18 cellular contexts compared by ENCODE assay signal in genomic region chr20:41168281-41169183, GRCh38. TPM values are rescaled to one million over a fixed set of nuclear protein-coding genes. Genes with fewer than 3 reads are reported as not detected.
DNase-seq lines count a peak whose midpoint lies in the region; ATAC-seq and FAIRE-seq lines count a peak whose summit lies in the region.
"Had no signal": no experiment of that assay in that cellular context is flagged by ENCODE, and none has a peak within 500 bp of the region (broad histone marks: within the 10 kb centered on the region; RNA-seq: fewer than 3 reads in every experiment).

No MANE protein-coding gene starts in this region.

- FAIRE-seq in HTR-8/SVneo (lab: Jason Lieb, UNC) = peak; percentile 87

- H3K36me3 ChIP-seq in BLaER1 treated with 17β-estradiol and CSF1 and Interleukin-3, amounts not matched to agents 10 nM and 100 nM = peaks cover 75 to 99% (median 91%) of the 10 kb centered on the region in 11 experiments

- H3K9me3 ChIP-seq in BLaER1 treated with 17β-estradiol and CSF1 and Interleukin-3, amounts not matched to agents 10 nM and 100 nM (replicated peaks in 1 of 11) = no peaks in the 10 kb centered on the region

- H3K27me3 ChIP-seq in BLaER1 treated with 17β-estradiol and CSF1 and Interleukin-3, amounts not matched to agents 10 nM and 100 nM = peaks cover 54 to 77% (median 67%) of the 10 kb centered on the region in 11 experiments

- H3K4me3 ChIP-seq in BLaER1 treated with 17β-estradiol and CSF1 and Interleukin-3, amounts not matched to agents 10 nM and 100 nM = no peak overlapping the region
- H3K4me3 ChIP-seq: smooth muscle cell had no signal

- H4K20me1 ChIP-seq in BLaER1 treated with 17β-estradiol and CSF1 and Interleukin-3, amounts not matched to agents 10 nM and 100 nM = peaks cover 9 to 100% (median 100%) of the 10 kb centered on the region in 11 experiments; a peak in 20 of 22 replicates

- H3K4me2 ChIP-seq in BLaER1 treated with 17β-estradiol and CSF1 and Interleukin-3, amounts not matched to agents 10 nM and 100 nM = peak overlapping the region; percentile 35 to 65 (median 50)
- H3K4me2 ChIP-seq: smooth muscle cell had no signal

- peaks cover 9 to 27% (median 23%) of the 10 kb centered on the region in 10 experiments for H3K4me1 ChIP-seq in BLaER1 treated with 17β-estradiol and CSF1 and Interleukin-3, amounts not matched to agents 10 nM and 100 nM
- H3K4me1 ChIP-seq: parathyroid adenoma had no signal

- peak overlapping the region; percentile 68 for H3K27ac Mint-ChIP-seq in activated naive CD8-positive, alpha-beta T cell treated with anti-CD3 and anti-CD28 coated beads, Interleukin-2, amount 10 ng/mL, durations not matched to agents 7 days and 5 days
- H3K27ac Mint-ChIP-seq in naive thymus-derived CD8-positive, alpha-beta T cell = peak overlapping the region; percentile 24 to 94 (median 84)
- H3K27ac Mint-ChIP-seq: stimulated activated naive B cell treated with anti-CD40 and anti-IgM and Interleukin-4, amounts not matched to agents 10 μg/mL and 1 μg/mL and 100 μg/mL, for 72 hours had no signal

- H3K9me3 Mint-ChIP-seq in activated naive CD8-positive, alpha-beta T cell treated with anti-CD3 and anti-CD28 coated beads, Interleukin-2, amount 10 ng/mL, durations not matched to agents 7 days and 5 days = no peaks in the 10 kb centered on the region
- H3K9me3 Mint-ChIP-seq in naive thymus-derived CD8-positive, alpha-beta T cell = no peaks in the 10 kb centered on the region
- H3K9me3 Mint-ChIP-seq: activated CD4-positive, alpha-beta T cell treated with anti-CD3 and anti-CD28 coated beads, Interleukin-2, amount 10 ng/mL, durations not matched to agents 7 days and 5 days; stimulated activated naive B cell treated with anti-CD40 and anti-IgM and Interleukin-4, amounts not matched to agents 10 μg/mL and 1 μg/mL and 100 μg/mL, for 72 hours had no signal

- POLR2A ChIA-PET in activated naive CD8-positive, alpha-beta T cell treated with anti-CD3 and anti-CD28 coated beads, Interleukin-2, amount 10 ng/mL, durations not matched to agents 7 days and 5 days (lab: Charles Lee) = interaction anchor here (1.2 to 5.4 kb wide), 2 partner anchors 10 to 30 kb away, joined by 3 to 36 read pairs; no protein-coding TSS in a partner anchor
- POLR2A ChIA-PET in naive thymus-derived CD8-positive, alpha-beta T cell (lab: Charles Lee) = interaction anchor here (0.8 to 22.6 kb wide), 3 partner anchors 12 to 37 kb away, joined by 3 to 734 read pairs (median 83); partner anchors contain the start of gene PLCG1

- no peak overlapping the region for H3K4me3 Mint-ChIP-seq in activated naive CD8-positive, alpha-beta T cell treated with anti-CD3 and anti-CD28 coated beads, Interleukin-2, amount 10 ng/mL, durations not matched to agents 7 days and 5 days
- no peak overlapping the region for H3K4me3 Mint-ChIP-seq in naive thymus-derived CD8-positive, alpha-beta T cell
- H3K4me3 Mint-ChIP-seq: activated CD4-positive, alpha-beta T cell treated with anti-CD3 and anti-CD28 coated beads, Interleukin-2, amount 10 ng/mL, durations not matched to agents 7 days and 5 days; stimulated activated naive B cell treated with anti-CD40 and anti-IgM and Interleukin-4, amounts not matched to agents 10 μg/mL and 1 μg/mL and 100 μg/mL, for 72 hours had no signal

- H3K27ac ChIP-seq in BLaER1 treated with 17β-estradiol and CSF1 and Interleukin-3, amounts not matched to agents 10 nM and 100 nM = no peak overlapping the region
- H3K27ac ChIP-seq: HL-60, parathyroid adenoma had no signal

- no peak for ATAC-seq in activated naive CD8-positive, alpha-beta T cell treated with anti-CD3 and anti-CD28 coated beads, Interleukin-2, amount 10 ng/mL, durations not matched to agents 7 days and 5 days (ENCODE audit: low read depth)
- no peak for ATAC-seq in naive thymus-derived CD8-positive, alpha-beta T cell
- ATAC-seq: left lobe of liver had no signal

- peak overlapping the region in 3 of 11 experiments; percentile 1 to 59 (median 23); a peak in 3 of 22 replicates for H3K9ac ChIP-seq in BLaER1 treated with 17β-estradiol and CSF1 and Interleukin-3, amounts not matched to agents 10 nM and 100 nM
- H3K9ac ChIP-seq: parathyroid adenoma had no signal

- H3K36me3 Mint-ChIP-seq in activated naive CD8-positive, alpha-beta T cell treated with anti-CD3 and anti-CD28 coated beads, Interleukin-2, amount 10 ng/mL, durations not matched to agents 7 days and 5 days = peaks cover 52% of the 10 kb centered on the region
- H3K36me3 Mint-ChIP-seq in naive thymus-derived CD8-positive, alpha-beta T cell = peaks cover 6 to 98% (median 32%) of the 10 kb centered on the region in 3 donors

- peaks cover 55% of the 10 kb centered on the region for H3K4me1 Mint-ChIP-seq in activated naive CD8-positive, alpha-beta T cell treated with anti-CD3 and anti-CD28 coated beads, Interleukin-2, amount 10 ng/mL, durations not matched to agents 7 days and 5 days
- peaks cover 38 to 77% (median 58%) of the 10 kb centered on the region in 4 donors for H3K4me1 Mint-ChIP-seq in naive thymus-derived CD8-positive, alpha-beta T cell

- no peaks in the 10 kb centered on the region for H3K27me3 Mint-ChIP-seq in activated naive CD8-positive, alpha-beta T cell treated with anti-CD3 and anti-CD28 coated beads, Interleukin-2, amount 10 ng/mL, durations not matched to agents 7 days and 5 days
- peaks cover 0 to 2% (median 0%) of the 10 kb centered on the region in 5 donors for H3K27me3 Mint-ChIP-seq in naive thymus-derived CD8-positive, alpha-beta T cell
- H3K27me3 Mint-ChIP-seq: activated CD4-positive, alpha-beta T cell treated with anti-CD3 and anti-CD28 coated beads, Interleukin-2, amount 10 ng/mL, durations not matched to agents 7 days and 5 days had no signal

- no peak for DNase-seq in HTR-8/SVneo (ENCODE audit: insufficient read length, low spot score)
- DNase-seq in activated naive CD8-positive, alpha-beta T cell treated with anti-CD3 and anti-CD28 coated beads, Interleukin-2, amount 10 ng/mL, durations not matched to agents 7 days and 5 days = peak; percentile 27
- DNase-seq in naive thymus-derived CD8-positive, alpha-beta T cell = no peak
- DNase-seq in central memory CD4-positive, alpha-beta T cell = no peak
- DNase-seq in NCI-H524 (lab: John Stamatoyannopoulos, UW) = no peak
- DNase-seq in DMS79 treated with DMSO at 0.1 percent for 48 hours (lab: John Stamatoyannopoulos, UW) = no peak
- no peak for DNase-seq in T1000 (lab: John Stamatoyannopoulos, UW)
- DNase-seq: activated CD4-positive, alpha-beta T cell treated with anti-CD3 and anti-CD28 coated beads, Interleukin-2, amount 10 ng/mL, durations not matched to agents 7 days and 5 days; activated gamma-delta T cell; NCI-H1417; NK-92 treated with Interleukin-12 subunit alpha and Interleukin-12 subunit beta, amount 100 ng/mL, for 24 hours; SIG-M5; stimulated activated naive B cell treated with anti-CD40 and anti-IgM and Interleukin-4, amounts not matched to agents 10 μg/mL and 1 μg/mL and 100 μg/mL, for 72 hours had no signal

RNA-seq across cellular contexts. Expression of gene PLCG1, which starts 31.2 kb away (rescaled TPM):
- 100 to 1,000 TPM; 419 to 425 TPM for total RNA-seq in activated naive CD8-positive, alpha-beta T cell treated with anti-CD3 and anti-CD28 coated beads, Interleukin-2, amount 10 ng/mL, durations not matched to agents 7 days and 5 days
- 100 to 1,000 TPM; 384 to 393 TPM for total RNA-seq in naive thymus-derived CD8-positive, alpha-beta T cell
- 10 to 100 TPM; 37.4 to 92.5 (median 53.2) TPM for polyA plus RNA-seq in naive thymus-derived CD8-positive, alpha-beta T cell
